Comparison of ENCODE assay signal across 2 cellular contexts in genomic region chr6:43634702-43635303, GRCh38.
TF ChIP-seq lines count a peak whose summit lies in the region.

No MANE protein-coding gene starts in this region.

TF ChIP-seq in IMR-90, 13 proteins besides CTCF, POLR2A, EP300 and RAD21:
- no peak for TF ChIP-seq ELK1 (IDR thresholded peaks at IDR 0.05; ENCODE audit: borderline replicate concordance, low read depth, low read length)
- TF ChIP-seq USF2 (IDR thresholded peaks at IDR 0.05; ENCODE audit: low read depth, low read length), result no peak
- TF ChIP-seq RCOR1 (IDR thresholded peaks at IDR 0.05; ENCODE audit: insufficient replicate concordance, low read length), result no peak
- no peak for TF ChIP-seq CHD1 (IDR thresholded peaks at IDR 0.05; ENCODE audit: low read depth, low read length)
- no peak for TF ChIP-seq BHLHE40 (IDR thresholded peaks at IDR 0.05; ENCODE audit: low read depth, low read length)

TF ChIP-seq in GM12878, 131 proteins besides CTCF, POLR2A, EP300 and RAD21:
- no peak for TF ChIP-seq FOXM1 (IDR thresholded peaks at IDR 0.05; ENCODE audit: low read depth, low read length)
